Comparison of ENCODE assay signal across 8 cellular contexts in genomic region chr22:37303821-37304274, GRCh38.
A peak's percentile ranks its signal among the peaks of the same experiment; 100 is the strongest.
DNase-seq lines count a peak whose midpoint lies in the region; ATAC-seq and TF ChIP-seq lines count a peak whose summit lies in the region.

No MANE protein-coding gene starts in this region.

- TF ChIP-seq CTCF in foreskin fibroblast (IDR thresholded peaks at IDR 0.05; ENCODE audit: low read depth, low read length): no peak

- ATAC-seq in GM21381 (IDR thresholded peaks at IDR 0.05; ENCODE audit: unreplicated experiment) (no peak), HG03457 (IDR thresholded peaks at IDR 0.05; ENCODE audit: unreplicated experiment) (no peak), HG03095 (IDR thresholded peaks at IDR 0.05; ENCODE audit: unreplicated experiment) (no peak)

- DNase-seq in SKM-1 treated with dmso at 0.1 percent for 144 hours (lab: John Stamatoyannopoulos, UW; ENCODE audit: unreplicated experiment) (peak; percentile 20), SKM-1 (lab: John Stamatoyannopoulos, UW; ENCODE audit: unreplicated experiment) (no peak), foreskin fibroblast (peak; percentile 94 to 96)
- peak; percentile 86 for DNase-seq in activated CD8-positive, alpha-beta memory T cell treated with anti-CD3 and anti-CD28 coated beads for 24 hours
- peak; percentile 55 for DNase-seq in stimulated activated CD8-positive, alpha-beta memory T cell treated with anti-CD3 and anti-CD28 coated beads, Interleukin-12 subunit alpha, Interleukin-12 subunit beta, amount 100 ng/mL, for 24 hours (ENCODE audit: extremely low read depth)

- H3K4me3 ChIP-seq in foreskin fibroblast (ENCODE audit: low read depth in 1 of 2, low read length in 2 of 2): no peak overlapping the region
